Comparison of ENCODE assay signal across 13 cellular contexts in the genomic region with DNA sequence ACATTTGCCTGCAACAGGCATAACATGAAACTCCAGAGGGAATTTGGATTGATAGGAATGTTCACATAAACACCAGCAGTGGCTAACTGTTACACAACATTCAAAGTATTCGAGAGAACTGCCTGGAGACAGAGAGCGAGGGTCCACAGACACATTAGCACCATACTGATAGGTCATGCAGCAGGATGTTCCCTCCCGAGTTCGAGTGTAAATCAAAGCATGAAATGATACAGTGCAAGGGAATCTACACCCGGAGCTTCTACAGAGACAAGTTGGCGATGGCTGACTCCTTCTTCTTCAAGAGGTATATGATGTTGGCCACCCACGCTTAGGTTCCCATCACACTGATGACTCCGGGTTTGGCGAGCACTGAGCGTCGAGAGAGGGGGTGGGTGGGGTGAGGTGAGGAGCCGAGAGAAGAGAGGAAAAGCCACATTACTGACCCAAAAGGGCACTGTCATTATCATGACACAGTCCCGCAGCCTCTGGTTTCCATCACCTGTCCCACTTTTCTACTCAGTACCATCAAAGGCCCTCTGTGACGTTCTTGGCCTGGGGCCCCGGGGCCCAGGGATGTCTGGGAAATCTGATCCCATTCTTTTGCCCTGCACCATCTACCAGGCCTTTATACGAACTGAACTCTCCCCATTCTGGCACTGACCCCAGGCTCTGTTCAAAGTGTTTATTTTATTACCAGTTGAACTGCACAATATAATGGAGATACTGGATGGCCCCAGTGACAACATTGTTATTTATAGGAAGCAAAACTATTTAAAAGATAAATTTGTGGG.
DNase-seq lines count a peak whose midpoint lies in the region; ATAC-seq, FAIRE-seq and TF ChIP-seq lines count a peak whose summit lies in the region.
"Had no signal": no experiment of that assay in that cellular context is flagged by ENCODE, and none has a peak within 500 bp of the region (broad histone marks: within the 10 kb centered on the region; RNA-seq: fewer than 3 reads in every experiment).

No MANE protein-coding gene starts in this region.

- FAIRE-seq in bronchial epithelial cell (lab: Jason Lieb, UNC) = peak; percentile 68
- FAIRE-seq: endometrium had no signal

- peaks cover 12% of the 10 kb centered on the region for H3K36me3 Mint-ChIP-seq in type B pancreatic cell
- no peaks in the 10 kb centered on the region for H3K36me3 Mint-ChIP-seq in endothelial cell (ENCODE audit: low read depth, unreplicated experiment)

- peak overlapping the region; percentile 30 for H3K27ac ChIP-seq in mesodermal cell (ENCODE audit: low read depth, low read length, severe bottlenecking)
- H3K27ac ChIP-seq: parathyroid adenoma had no signal

- peak overlapping the region; percentile 48 for H3K4me3 Mint-ChIP-seq in type B pancreatic cell
- H3K4me3 Mint-ChIP-seq in endothelial cell (ENCODE audit: unreplicated experiment) = no peak overlapping the region

- H3K27me3 Mint-ChIP-seq in type B pancreatic cell (no peaks in the 10 kb centered on the region), endothelial cell (ENCODE audit: unreplicated experiment) (no peaks in the 10 kb centered on the region)

- peaks cover 3% of the 10 kb centered on the region for H3K27me3 ChIP-seq in bronchial epithelial cell (ENCODE audit: control insufficient read depth, insufficient read depth, low read length)

- no peak for ATAC-seq in GM21576 (IDR thresholded peaks at IDR 0.05; ENCODE audit: unreplicated experiment)
- ATAC-seq in GM19467 (IDR thresholded peaks at IDR 0.05; ENCODE audit: unreplicated experiment) = no peak

- WGBS in mesodermal cell (ENCODE audit: insufficient coverage in 2 of 2), 2 experiments = 94 to 95% methylated on average over 8 to 9 of the region's 16 CpGs

- H3K36me3 ChIP-seq in bronchial epithelial cell (ENCODE audit: control insufficient read depth, insufficient read depth, low read length) (no peaks in the 10 kb centered on the region), mesodermal cell (ENCODE audit: control insufficient read depth, insufficient read depth, low read length) (no peaks in the 10 kb centered on the region)

- DNase-seq in NCI-H1092 treated with DMSO at 0.1 percent for 48 hours (lab: John Stamatoyannopoulos, UW) (peak; percentile 28), NCI-H1092 (lab: John Stamatoyannopoulos, UW) (no peak), bronchial epithelial cell (ENCODE audit: low read depth) (no peak), type B pancreatic cell (ENCODE audit: extremely low spot score, unreplicated experiment) (no peak), endothelial cell (ENCODE audit: low spot score) (no peak)
- DNase-seq: 8988T; activated CD8-positive, alpha-beta memory T cell treated with anti-CD3 and anti-CD28 coated beads for 24 hours; kidney glomerular epithelial cell had no signal

- H3K27ac Mint-ChIP-seq in type B pancreatic cell (peak overlapping the region; percentile 25), endothelial cell (ENCODE audit: unreplicated experiment) (no peak overlapping the region)

- TF ChIP-seq CTCF in bronchial epithelial cell (IDR thresholded peaks at IDR 0.05; ENCODE audit: insufficient read depth, low read length, severe bottlenecking) (no peak), type B pancreatic cell (conservative IDR thresholded peaks at IDR 0.05) (no peak), endothelial cell (IDR thresholded peaks at IDR 0.05; ENCODE audit: unreplicated experiment) (no peak)

- H3K9me3 Mint-ChIP-seq in type B pancreatic cell = peaks cover 8% of the 10 kb centered on the region
- H3K9me3 Mint-ChIP-seq in endothelial cell (ENCODE audit: unreplicated experiment) = no peaks in the 10 kb centered on the region

- H3K4me3 ChIP-seq in bronchial epithelial cell (ENCODE audit: low read depth, low read length) (no peak overlapping the region), mesodermal cell (ENCODE audit: extremely low read depth, insufficient read depth, low read length, poor library complexity, severe bottlenecking) (no peak overlapping the region)

- H3K4me1 Mint-ChIP-seq in type B pancreatic cell (ENCODE audit: unreplicated experiment) (peaks cover 29% of the 10 kb centered on the region), endothelial cell (ENCODE audit: unreplicated experiment) (no peaks in the 10 kb centered on the region)

- no peaks in the 10 kb centered on the region for H3K9me3 ChIP-seq in mesodermal cell (ENCODE audit: control insufficient read depth, low read length)

- no peaks in the 10 kb centered on the region for H3K4me1 ChIP-seq in mesodermal cell (ENCODE audit: control insufficient read depth, insufficient read depth, low read length, poor library complexity, severe bottlenecking)
- H3K4me1 ChIP-seq: parathyroid adenoma had no signal
